31 cellular contexts compared by ENCODE assay signal in genomic region chr2:200079356-200079755, GRCh38.
"Had no signal": no experiment of that assay in that cellular context is flagged by ENCODE, and none has a peak within 500 bp of the region (broad histone marks: within the 10 kb centered on the region; RNA-seq: fewer than 3 reads in every experiment).

No MANE protein-coding gene starts in this region.

- H3K27me3 ChIP-seq: ascending aorta, cardiac muscle cell had no signal

- H3K36me3 ChIP-seq: ascending aorta, cardiac muscle cell had no signal

- FAIRE-seq: bronchial epithelial cell, TTC549 had no signal

- DNase-seq: activated CD4-positive, alpha-beta memory T cell treated with anti-CD3 and anti-CD28 coated beads, Interleukin-2, amount 10 ng/mL, durations not matched to agents 7 days and 5 days; activated CD4-positive, alpha-beta T cell treated with anti-CD3 and anti-CD28 coated beads for 1 hour; activated CD4-positive, alpha-beta T cell treated with anti-CD3 and anti-CD28 coated beads for 36 hours; activated CD4-positive, alpha-beta T cell treated with anti-CD3 and anti-CD28 coated beads for 48 hours; activated CD4-positive, alpha-beta T cell treated with anti-CD3 and anti-CD28 coated beads, Interleukin-2, amount 10 ng/mL, durations not matched to agents 7 days and 5 days; activated CD4-positive, alpha-beta T cell treated with anti-CD3 and anti-CD28 coated beads, Interleukin-2, amount 50 U/mL, for 48 hours; activated CD4-positive, CD25-positive, alpha-beta regulatory T cell; activated CD8-positive, alpha-beta memory T cell treated with anti-CD3 and anti-CD28 coated beads for 24 hours; activated CD8-positive, alpha-beta memory T cell treated with anti-CD3 and anti-CD28 coated beads, Interleukin-2, amount 10 ng/mL, durations not matched to agents 7 days and 5 days; activated CD8-positive, alpha-beta memory T cell treated with anti-CD3 and anti-CD28 coated beads, Interleukin-2, amount 50 U/mL, for 48 hours; activated CD8-positive, alpha-beta T cell treated with anti-CD3 and anti-CD28 coated beads, Interleukin-2, amount 10 ng/mL, durations not matched to agents 7 days and 5 days; activated effector memory CD4-positive, alpha-beta T cell treated with Interleukin-2 at 50 U/mL for 16 hours; activated gamma-delta T cell; activated naive CD4-positive, alpha-beta T cell treated with anti-CD3 and anti-CD28 coated beads, Interleukin-2, amount 10 ng/mL, durations not matched to agents 7 days and 5 days; activated naive CD4-positive, alpha-beta T cell treated with Interleukin-2 at 50 U/mL for 16 hours; activated naive CD8-positive, alpha-beta T cell treated with anti-CD3 and anti-CD28 coated beads, Interleukin-2, amount 10 ng/mL, durations not matched to agents 7 days and 5 days; activated naive CD8-positive, alpha-beta T cell treated with anti-CD3 and anti-CD28 coated beads, Interleukin-2, amount 50 U/mL, for 24 hours; activated T-cell treated with anti-CD3 and anti-CD28 coated beads, Interleukin-2, amount 50 U/mL, for 24 hours; activated T-cell treated with anti-CD3 and anti-CD28 coated beads, Interleukin-2, amount 50 U/mL, for 48 hours; amygdala; anterior cingulate cortex; caudate nucleus; cerebellar nuclear complex; T-helper 2 cell; T-helper 9 cell had no signal

- ATAC-seq: activated CD4-positive, alpha-beta T cell treated with anti-CD3 and anti-CD28 coated beads for 36 hours; activated CD4-positive, CD25-positive, alpha-beta regulatory T cell treated with anti-CD3 and anti-CD28 coated beads, Interleukin-2, amount 50 U/mL, for 24 hours; activated CD8-positive, alpha-beta memory T cell treated with anti-CD3 and anti-CD28 coated beads, Interleukin-2, amount 10 ng/mL, durations not matched to agents 7 days and 5 days; activated CD8-positive, alpha-beta T cell treated with anti-CD3 and anti-CD28 coated beads, Interleukin-2, amount 10 ng/mL, durations not matched to agents 7 days and 5 days; activated naive CD8-positive, alpha-beta T cell treated with anti-CD3 and anti-CD28 coated beads, Interleukin-2, amount 50 U/mL, for 24 hours had no signal

- H3K27ac ChIP-seq: ascending aorta, cardiac muscle cell, VCaP had no signal

- H3K4me1 ChIP-seq: ascending aorta had no signal

- H3K9me3 ChIP-seq: ascending aorta had no signal

- H3K4me3 ChIP-seq: ascending aorta, cardiac muscle cell had no signal
